ENCODE assay signal across 10 cellular contexts in the genomic region with DNA sequence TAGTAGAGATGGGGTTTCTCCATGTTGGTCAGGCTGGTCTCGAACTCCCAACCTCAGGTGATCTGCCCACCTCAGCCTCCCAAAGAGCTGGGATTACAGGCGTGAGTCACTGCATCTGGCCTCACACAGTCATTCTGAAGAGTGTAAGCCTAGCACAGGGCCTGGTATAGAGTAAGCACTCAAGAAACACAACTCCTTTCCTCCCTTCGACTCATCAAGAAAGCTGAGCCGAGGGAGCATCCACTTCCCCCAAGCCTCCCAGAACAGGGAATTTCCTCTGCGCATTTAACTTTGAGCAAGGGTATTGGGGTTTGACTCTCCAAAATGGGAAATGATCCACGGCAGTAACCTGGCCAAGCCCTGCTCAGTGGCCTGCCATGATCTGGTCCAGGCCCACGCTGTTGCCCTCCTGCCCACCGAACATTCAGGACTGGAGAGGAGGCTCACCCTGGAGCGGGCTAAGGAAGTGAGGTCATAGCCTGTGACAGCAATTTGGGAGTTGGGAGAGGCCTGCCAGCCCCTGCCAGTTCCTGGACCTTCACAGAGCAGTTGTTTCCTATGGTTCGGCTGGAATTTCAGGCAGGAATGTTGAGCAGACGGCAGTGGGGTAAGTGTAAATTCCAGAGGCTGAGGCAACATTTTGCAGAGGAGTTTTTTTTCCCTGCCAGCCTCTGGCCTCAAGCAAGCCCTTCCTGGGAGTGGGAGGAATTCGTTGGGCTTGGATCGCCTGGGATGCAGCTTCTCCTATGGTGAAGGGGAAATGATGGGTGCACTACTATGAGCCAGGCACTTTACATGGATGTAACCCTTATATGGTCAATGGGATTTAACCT. TPM values are rescaled to one million over a fixed set of nuclear protein-coding genes. Genes with fewer than 3 reads are reported as not detected.
A peak's percentile ranks its signal among the peaks of the same experiment; 100 is the strongest.
DNase-seq lines count a peak whose midpoint lies in the region; FAIRE-seq and TF ChIP-seq lines count a peak whose summit lies in the region.
"Had no signal": no experiment of that assay in that cellular context is flagged by ENCODE, and none has a peak within 500 bp of the region (broad histone marks: within the 10 kb centered on the region; RNA-seq: fewer than 3 reads in every experiment).

No MANE protein-coding gene starts in this region.

- peak overlapping the region; percentile 70 for H3K9ac ChIP-seq in astrocyte (ENCODE audit: low read length)
- peak overlapping the region in 1 of 2 donors; percentile 36 for H3K9ac ChIP-seq in stomach smooth muscle (ENCODE audit: low read length in 2 of 2)

- no peaks in the 10 kb centered on the region for H3K36me3 ChIP-seq in astrocyte (ENCODE audit: insufficient read depth, low read length)
- H3K36me3 ChIP-seq in stomach smooth muscle (ENCODE audit: control insufficient read depth in 2 of 2, insufficient read depth in 2 of 2, low read length in 2 of 2) = no peaks in the 10 kb centered on the region

- peak; percentile 70 for FAIRE-seq in astrocyte (lab: Jason Lieb, UNC)
- no peak for FAIRE-seq in D721Med (lab: Jason Lieb, UNC)

- H3K36me3 Mint-ChIP-seq in HFFc6 (ENCODE audit: low read depth) (no peaks in the 10 kb centered on the region), astrocyte (ENCODE audit: low read depth, unreplicated experiment) (no peaks in the 10 kb centered on the region)

- H3K27me3 ChIP-seq in astrocyte (ENCODE audit: insufficient read depth, low read length) (no peaks in the 10 kb centered on the region), stomach smooth muscle (ENCODE audit: control insufficient read depth in 1 of 2, insufficient read depth in 2 of 2, low read length in 2 of 2) (no peaks in the 10 kb centered on the region)

- H4K20me1 ChIP-seq in astrocyte (ENCODE audit: insufficient read depth, low read length) = no peaks in the 10 kb centered on the region

- H3K79me2 ChIP-seq in astrocyte (ENCODE audit: insufficient read depth, low read length) = no peaks in the 10 kb centered on the region

- peak overlapping the region; percentile 7 for H2AFZ ChIP-seq in astrocyte (ENCODE audit: low read depth, low read length)

- H3K27me3 Mint-ChIP-seq in HFFc6 (ENCODE audit: insufficient read depth) (peaks cover 2% of the 10 kb centered on the region), astrocyte (ENCODE audit: low read depth, unreplicated experiment) (no peaks in the 10 kb centered on the region)

- DNase-seq in HFFc6 = peak; percentile 80
- DNase-seq in astrocyte (ENCODE audit: low read depth) = peak; percentile 90
- peak; percentile 87 for DNase-seq in iPS DF 19.7 (ENCODE audit: low read depth, low spot score)
- DNase-seq in T-helper 1 cell = no peak
- no peak for DNase-seq in HuH-7.5 (ENCODE audit: low spot score)
- DNase-seq in D721Med (ENCODE audit: insufficient read length, low spot score) = no peak
- DNase-seq in activated CD4-positive, alpha-beta T cell treated with anti-CD3 and anti-CD28 coated beads for 4 hours = no peak
- DNase-seq: NCI-H1436 treated with DMSO at 0.1 percent for 48 hours had no signal

- H3K4me2 ChIP-seq in astrocyte (ENCODE audit: low read length) = peak overlapping the region; percentile 35

- peaks cover 22% of the 10 kb centered on the region for H3K4me1 Mint-ChIP-seq in HFFc6 (ENCODE audit: low read depth)
- peaks cover 52% of the 10 kb centered on the region for H3K4me1 Mint-ChIP-seq in astrocyte (ENCODE audit: low read depth, unreplicated experiment)

- H3K9me3 Mint-ChIP-seq in HFFc6 (no peaks in the 10 kb centered on the region), astrocyte (ENCODE audit: unreplicated experiment) (no peaks in the 10 kb centered on the region)
- H3K9me3 Mint-ChIP-seq: T-helper 1 cell treated with Interleukin-12 subunit alpha and Interleukin-12 subunit beta and Interleukin-4 antibody, amounts not matched to agents 30 μg/mL and 1 μg/mL, for 36 hours had no signal

- H3K27ac Mint-ChIP-seq in HFFc6 (no peak overlapping the region; the same call in none of the 2 replicates), astrocyte (ENCODE audit: unreplicated experiment) (peak overlapping the region; percentile 97)
- H3K27ac Mint-ChIP-seq: T-helper 1 cell treated with Interleukin-12 subunit alpha and Interleukin-12 subunit beta and Interleukin-4 antibody, amounts not matched to agents 30 μg/mL and 1 μg/mL, for 36 hours had no signal

- H3K27ac ChIP-seq in astrocyte (ENCODE audit: low read depth, low read length) (peak overlapping the region; percentile 86), stomach smooth muscle (ENCODE audit: low read length) (peak overlapping the region; percentile 60)

- H3K4me3 Mint-ChIP-seq in HFFc6 (peak overlapping the region; percentile 74), astrocyte (ENCODE audit: unreplicated experiment) (no peak overlapping the region)
- H3K4me3 Mint-ChIP-seq: T-helper 1 cell treated with Interleukin-12 subunit alpha and Interleukin-12 subunit beta and Interleukin-4 antibody, amounts not matched to agents 30 μg/mL and 1 μg/mL, for 36 hours had no signal

- H3K4me1 ChIP-seq in astrocyte (ENCODE audit: insufficient read depth, low read length) = peaks cover 33% of the 10 kb centered on the region
- peaks cover 28% of the 10 kb centered on the region for H3K4me1 ChIP-seq in stomach smooth muscle (ENCODE audit: control insufficient read depth, insufficient read depth, low read length)

- no peaks in the 10 kb centered on the region for H3K9me3 ChIP-seq in astrocyte (ENCODE audit: insufficient read depth, low read depth, low read length)
- H3K9me3 ChIP-seq in stomach smooth muscle (ENCODE audit: control insufficient read depth in 2 of 2, low read length in 2 of 2) = no peaks in the 10 kb centered on the region

- no peak for TF ChIP-seq CTCF in HFFc6 (IDR thresholded peaks at IDR 0.05)
- TF ChIP-seq CTCF in astrocyte (IDR thresholded peaks at IDR 0.05; ENCODE audit: insufficient read depth, low read depth, low read length) = no peak
- no peak for TF ChIP-seq CTCF in D721Med (IDR thresholded peaks at IDR 0.05; ENCODE audit: insufficient read depth, missing control alignments)

- H3K4me3 ChIP-seq in astrocyte (ENCODE audit: insufficient read depth, low read depth, low read length) (no peak overlapping the region), stomach smooth muscle (ENCODE audit: low read length in 2 of 2) (no peak overlapping the region)

RNA-seq across cellular contexts. Expression of gene SMAD3, which starts 21.2 kb away (rescaled TPM):
- total RNA-seq in HFFc6 (2021; fragmentation: NEBNext Ultra II Directional; extraction: Animal tissue kit (Norgen Biotek cat#: 25700)) = 100 to 1,000 TPM in 4 of 6 experiments, 10 to 100 TPM in 2; 54.3 to 132 (median 118) TPM
- 65.6 and 78.0 TPM in 2 replicates for total RNA-seq in astrocyte

Comparison
In these comparisons a context has a peak if more than half of its experiments do, and no peak if none do; other contexts are left out.
1. DNase-seq: peak in HFFc6 (single experiment), astrocyte (single experiment) and iPS DF 19.7 (single experiment); none in T-helper 1 cell (0 of 5), HuH-7.5 (single experiment), D721Med (single experiment) and activated CD4-positive, alpha-beta T cell treated with anti-CD3 and anti-CD28 coated beads for 4 hours (0 of 2).